In genomic region chr5:61162010-61162831, GRCh38 we compare ENCODE assay signal across 8 cellular contexts. TPM values are rescaled to one million over a fixed set of nuclear protein-coding genes. Genes with fewer than 3 reads are reported as not detected.
A peak's percentile ranks its signal among the peaks of the same experiment; 100 is the strongest.
DNase-seq lines count a peak whose midpoint lies in the region; ATAC-seq and TF ChIP-seq lines count a peak whose summit lies in the region.

SMIM15 (minus strand) TSS chr5:61162468; CDS start chr5:61160171, 2,297 bp downstream.

- peaks cover 15% of the 10 kb centered on the region for H3K4me1 Mint-ChIP-seq in activated T-helper 17 cell treated with anti-CD3 and anti-CD28 coated beads, Interleukin-2, amount 50 U/mL, for 72 hours
- peaks cover 14 to 44% (median 39%) of the 10 kb centered on the region in 4 donors for H3K4me1 Mint-ChIP-seq in naive thymus-derived CD8-positive, alpha-beta T cell

- H3K79me2 ChIP-seq in KMS-11 (ENCODE audit: insufficient read depth, low read depth): peaks cover 24% of the 10 kb centered on the region

- no peaks in the 10 kb centered on the region for H4K20me1 ChIP-seq in KMS-11 (ENCODE audit: insufficient read depth)

- H3K4me3 Mint-ChIP-seq in activated T-helper 17 cell treated with anti-CD3 and anti-CD28 coated beads, Interleukin-2, amount 50 U/mL, for 72 hours: peak within 1 kb of the TSS; percentile 99
- H3K4me3 Mint-ChIP-seq in naive thymus-derived CD8-positive, alpha-beta T cell: peak within 1 kb of the TSS; percentile 90 to 99 (median 96)

- H3K4me3 ChIP-seq in KMS-11 (IDR thresholded peaks at IDR 0.05; ENCODE audit: insufficient read depth, low read depth, low read length) (peak within 1 kb of the TSS; percentile 77), fibroblast of mammary gland (ENCODE audit: control insufficient read depth, low read depth, low read length) (peak within 1 kb of the TSS; percentile 91)

- no peaks in the 10 kb centered on the region for H3K27me3 ChIP-seq in KMS-11 (ENCODE audit: insufficient read depth, low read depth)

- peaks cover 4% of the 10 kb centered on the region for H3K9me3 Mint-ChIP-seq in activated T-helper 17 cell treated with anti-CD3 and anti-CD28 coated beads, Interleukin-2, amount 50 U/mL, for 72 hours
- H3K9me3 Mint-ChIP-seq in naive thymus-derived CD8-positive, alpha-beta T cell: peaks cover 0 to 18% (median 3%) of the 10 kb centered on the region in 9 donors

- no peaks in the 10 kb centered on the region for H3K27me3 Mint-ChIP-seq in activated T-helper 17 cell treated with anti-CD3 and anti-CD28 coated beads, Interleukin-2, amount 50 U/mL, for 72 hours
- no peaks in the 10 kb centered on the region for H3K27me3 Mint-ChIP-seq in naive thymus-derived CD8-positive, alpha-beta T cell

- H3K9ac ChIP-seq in KMS-11: peak within 1 kb of the TSS; percentile 95

- peak; percentile 98 for ATAC-seq in GM21723 (IDR thresholded peaks at IDR 0.05; ENCODE audit: unreplicated experiment)
- ATAC-seq in activated T-helper 17 cell treated with anti-CD3 and anti-CD28 coated beads, Interleukin-2, amount 50 U/mL, for 72 hours (replicated peaks): peak; percentile 96
- peak; percentile 89 to 90 for ATAC-seq in naive thymus-derived CD8-positive, alpha-beta T cell

- TF ChIP-seq CTCF in KMS-11 (conservative IDR thresholded peaks at IDR 0.05; ENCODE audit: low read depth, low read length) (no peak), fibroblast of mammary gland (conservative IDR thresholded peaks at IDR 0.05; ENCODE audit: control insufficient read depth, insufficient read depth, low read depth, low read length) (no peak)

- H3K36me3 ChIP-seq in KMS-11 (ENCODE audit: insufficient read depth): peaks cover 7% of the 10 kb centered on the region; the same call in 1 of the 2 replicates

- POLR2A ChIA-PET in naive thymus-derived CD8-positive, alpha-beta T cell (lab: Charles Lee): interaction anchor here (2.1 kb wide), 1 partner anchor 169 kb away, joined by 18 read pairs; the partner anchor contains the start of gene ZSWIM6

- H3K27ac Mint-ChIP-seq in activated T-helper 17 cell treated with anti-CD3 and anti-CD28 coated beads, Interleukin-2, amount 50 U/mL, for 72 hours: peak within 1 kb of the TSS; percentile 99
- peak within 1 kb of the TSS; percentile 94 to 99 (median 97) for H3K27ac Mint-ChIP-seq in naive thymus-derived CD8-positive, alpha-beta T cell

- peak within 1 kb of the TSS; percentile 65 for H3K4me2 ChIP-seq in KMS-11

- H3K36me3 Mint-ChIP-seq in activated T-helper 17 cell treated with anti-CD3 and anti-CD28 coated beads, Interleukin-2, amount 50 U/mL, for 72 hours (ENCODE audit: low read depth): peaks cover 61% of the 10 kb centered on the region
- peaks cover 19 to 35% (median 32%) of the 10 kb centered on the region in 3 donors for H3K36me3 Mint-ChIP-seq in naive thymus-derived CD8-positive, alpha-beta T cell

- peak within 1 kb of the TSS; percentile 87 for H3K27ac ChIP-seq in KMS-11

- peak within 1 kb of the TSS; percentile 99 for H2AFZ ChIP-seq in KMS-11 (ENCODE audit: low read depth)

- H3K4me1 ChIP-seq in KMS-11 (ENCODE audit: low read depth, poor library complexity, severe bottlenecking): peaks cover 19% of the 10 kb centered on the region

- DNase-seq in DMS53 treated with DMSO at 0.1 percent for 48 hours (lab: John Stamatoyannopoulos, UW; ENCODE audit: unreplicated experiment): peak; percentile 82
- peak; percentile 97 for DNase-seq in RPMI8226
- peak; percentile 80 for DNase-seq in fibroblast of mammary gland (ENCODE audit: low read depth)
- DNase-seq in naive thymus-derived CD8-positive, alpha-beta T cell: peak; percentile 53 to 84 (median 70)
- DNase-seq in stimulated activated naive CD4-positive, alpha-beta T cell (lab: John Stamatoyannopoulos, UW): peak; percentile 55 to 75 (median 62)

RNA-seq across cellular contexts. Expression of gene SMIM15, which starts in this region (rescaled TPM):
- total RNA-seq in activated T-helper 17 cell treated with anti-CD3 and anti-CD28 coated beads, Interleukin-2, amount 50 U/mL, for 72 hours: 10 to 100 TPM; 50.6 to 72.0 TPM
- total RNA-seq in naive thymus-derived CD8-positive, alpha-beta T cell: 10 to 100 TPM; 34.9 to 39.4 TPM
- polyA plus RNA-seq in naive thymus-derived CD8-positive, alpha-beta T cell: 10 to 100 TPM; 21.0 to 38.0 (median 26.2) TPM

Comparison
In these comparisons a context has a peak if more than half of its experiments do, and no peak if none do; other contexts are left out.
1. Peak in every context shown above with its lines: DNase-seq, ATAC-seq, H3K4me3 ChIP-seq and H3K27ac ChIP-seq.